Comparison of ENCODE assay signal across 10 cellular contexts in the genomic region with DNA sequence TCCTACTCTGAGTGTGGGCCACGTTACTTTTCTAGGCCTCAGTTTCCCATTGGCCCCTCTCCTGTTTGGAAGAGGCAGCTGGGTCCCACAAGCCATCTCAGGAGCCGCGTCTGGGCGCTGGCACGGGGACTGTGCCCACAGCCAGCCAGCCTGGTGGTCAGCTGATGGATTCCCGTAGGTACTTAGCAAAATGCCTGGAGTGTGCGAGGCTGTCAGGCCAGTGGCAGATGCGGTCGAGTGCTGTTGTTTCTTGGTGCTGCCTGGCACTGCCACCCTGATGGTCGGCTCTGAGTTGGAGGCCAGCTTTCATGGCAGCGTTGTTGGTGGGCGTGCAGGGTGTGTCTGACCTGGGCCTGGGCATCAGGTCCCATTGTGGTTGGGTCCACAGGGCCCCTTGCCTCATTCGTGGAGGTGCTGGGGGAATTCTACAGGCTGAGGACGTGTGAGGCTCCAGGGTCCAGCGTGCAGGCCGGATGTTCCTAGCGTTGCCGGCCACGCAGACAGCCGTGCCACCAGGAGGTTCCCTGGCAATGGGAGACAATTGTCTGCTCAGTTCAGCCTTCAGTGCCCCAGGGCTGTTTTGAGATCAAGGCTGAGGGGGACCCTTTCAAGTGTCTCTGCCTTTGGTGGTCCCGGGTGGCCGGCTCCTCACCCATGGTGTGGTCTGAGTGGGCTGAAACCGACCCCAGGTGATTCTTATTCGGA. TPM values are rescaled to one million over a fixed set of nuclear protein-coding genes. Genes with fewer than 3 reads are reported as not detected.
DNase-seq lines count a peak whose midpoint lies in the region; ATAC-seq and TF ChIP-seq lines count a peak whose summit lies in the region.
"Had no signal": no experiment of that assay in that cellular context is flagged by ENCODE, and none has a peak within 500 bp of the region (broad histone marks: within the 10 kb centered on the region; RNA-seq: fewer than 3 reads in every experiment).

No MANE protein-coding gene starts in this region.

- H3K4me2 ChIP-seq in BLaER1 treated with 17β-estradiol and CSF1 and Interleukin-3, amounts not matched to agents 10 nM and 100 nM, result peak overlapping the region in 6 of 11 experiments; percentile 43 to 95 (median 88); a peak in 12 of 22 replicates

- TF ChIP-seq CTCF in LNCaP clone FGC (IDR thresholded peaks at IDR 0.05; ENCODE audit: control insufficient read depth, extremely low read depth, insufficient read depth) (no peak), neural crest cell (conservative IDR thresholded peaks at IDR 0.05) (no peak), WERI-Rb-1 (IDR thresholded peaks at IDR 0.05; ENCODE audit: low read depth, low read length) (no peak)

- H3K27ac ChIP-seq in BLaER1 treated with 17β-estradiol and CSF1 and Interleukin-3, amounts not matched to agents 10 nM and 100 nM, result no peak overlapping the region
- no peak overlapping the region for H3K27ac ChIP-seq in WERI-Rb-1

- peak overlapping the region; percentile 85 for H3K4me3 Mint-ChIP-seq in neural crest cell

- peak overlapping the region; percentile 95 for H3K27ac Mint-ChIP-seq in neural crest cell (ENCODE audit: unreplicated experiment)

- H4K20me1 ChIP-seq in BLaER1 treated with 17β-estradiol and CSF1 and Interleukin-3, amounts not matched to agents 10 nM and 100 nM, result peaks cover 81 to 100% (median 100%) of the 10 kb centered on the region in 11 experiments

- H3K27me3 ChIP-seq in BLaER1 treated with 17β-estradiol and CSF1 and Interleukin-3, amounts not matched to agents 10 nM and 100 nM, result no peaks in the 10 kb centered on the region
- no peaks in the 10 kb centered on the region for H3K27me3 ChIP-seq in WERI-Rb-1 (ENCODE audit: insufficient read depth, low read depth, severe bottlenecking)

- H3K27me3 Mint-ChIP-seq in neural crest cell (ENCODE audit: low read depth), result no peaks in the 10 kb centered on the region

- H3K9me3 Mint-ChIP-seq in neural crest cell, result no peaks in the 10 kb centered on the region

- H3K36me3 Mint-ChIP-seq in neural crest cell (ENCODE audit: low read depth), result peaks cover 6% of the 10 kb centered on the region

- ATAC-seq in Right ventricle myocardium superior (ENCODE audit: poor library complexity) (no peak), GM18907 (IDR thresholded peaks at IDR 0.05; ENCODE audit: unreplicated experiment) (no peak), GM18870 (IDR thresholded peaks at IDR 0.05; ENCODE audit: unreplicated experiment) (no peak)

- H3K36me3 ChIP-seq in BLaER1 treated with 17β-estradiol and CSF1 and Interleukin-3, amounts not matched to agents 10 nM and 100 nM, result peaks cover 11 to 62% (median 20%) of the 10 kb centered on the region in 11 experiments; a peak in 20 of 22 replicates
- H3K36me3 ChIP-seq in WERI-Rb-1, result peaks cover 7% of the 10 kb centered on the region

- H3K4me1 ChIP-seq in BLaER1 treated with 17β-estradiol and CSF1 and Interleukin-3, amounts not matched to agents 10 nM and 100 nM, result peaks cover 68 to 98% (median 91%) of the 10 kb centered on the region in 10 experiments

- peaks cover 52% of the 10 kb centered on the region for H3K4me1 Mint-ChIP-seq in neural crest cell

- no peak for DNase-seq in LNCaP clone FGC (ENCODE audit: low read depth)
- peak; percentile 37 for DNase-seq in Right ventricle myocardium superior
- no peak for DNase-seq in neural crest cell (ENCODE audit: low read depth, low spot score)
- no peak for DNase-seq in WERI-Rb-1
- DNase-seq in GOT3 (lab: John Stamatoyannopoulos, UW), result no peak
- DNase-seq: activated naive CD4-positive, alpha-beta T cell; NCI-H187 treated with DMSO at 0.1 percent for 48 hours had no signal

- 0 out of 22 replicates have a peak overlapping the region, but pooled peaks of 1 of the 11 experiments have one; percentile 42 for H3K9ac ChIP-seq in BLaER1 treated with 17β-estradiol and CSF1 and Interleukin-3, amounts not matched to agents 10 nM and 100 nM

- peaks cover under 1 to 20% (median 9%) of the 10 kb centered on the region in 11 experiments; a peak in 20 of 22 replicates for H3K9me3 ChIP-seq in BLaER1 treated with 17β-estradiol and CSF1 and Interleukin-3, amounts not matched to agents 10 nM and 100 nM (replicated peaks in 1 of 11)
- no peaks in the 10 kb centered on the region for H3K9me3 ChIP-seq in WERI-Rb-1 (ENCODE audit: severe bottlenecking)

- intact Hi-C loops in Right ventricle myocardium superior (cut with DNase I), result no loop called here

- no peak overlapping the region for H3K4me3 ChIP-seq in BLaER1 treated with 17β-estradiol and CSF1 and Interleukin-3, amounts not matched to agents 10 nM and 100 nM
- peak overlapping the region; percentile 41 for H3K4me3 ChIP-seq in LNCaP clone FGC (ENCODE audit: low read depth, low read length)
- no peak overlapping the region for H3K4me3 ChIP-seq in WERI-Rb-1 (ENCODE audit: low read depth, low read length)

RNA-seq across cellular contexts. Expression of a gene that starts 20.9 kb away (rescaled TPM):
- total RNA-seq in Right ventricle myocardium superior (35.1 TPM), neural crest cell (58.9 and 62.0 TPM in 2 replicates)

RNA-seq across cellular contexts. Expression of a gene that starts 54.4 kb away (rescaled TPM):
- total RNA-seq in Right ventricle myocardium superior (38.7 TPM), neural crest cell (80.9 and 93.7 TPM in 2 replicates)
